29 cellular contexts compared by ENCODE assay signal in genomic region chr3:27081566-27081965, GRCh38.
"Had no signal": no experiment of that assay in that cellular context is flagged by ENCODE, and none has a peak within 500 bp of the region (broad histone marks: within the 10 kb centered on the region; RNA-seq: fewer than 3 reads in every experiment).

No MANE protein-coding gene starts in this region.

- H3K27me3 Mint-ChIP-seq: activated B cell treated with CpG ODN at 0.5 μM for 24 hours; activated CD8-positive, alpha-beta T cell treated with anti-CD3 and anti-CD28 coated beads for 36 hours; activated naive CD8-positive, alpha-beta T cell had no signal

- H3K9me3 ChIP-seq: esophagus muscularis mucosa, gastrocnemius medialis had no signal

- H3K27me3 ChIP-seq: esophagus muscularis mucosa, foreskin keratinocyte, gastrocnemius medialis had no signal

- H3K27ac Mint-ChIP-seq: activated B cell treated with CpG ODN at 0.5 μM for 24 hours; activated CD8-positive, alpha-beta T cell treated with anti-CD3 and anti-CD28 coated beads for 36 hours; activated naive CD8-positive, alpha-beta T cell; activated T-helper 17 cell treated with anti-CD3 and anti-CD28 coated beads, Interleukin-2, amount 50 U/mL, for 72 hours; effector memory CD8-positive, alpha-beta T cell; T-helper 17 cell; T-helper 2 cell treated with Interferon-gamma antibody and Interleukin-4, amounts not matched to agents 5 μg/mL and 100 μg/mL, for 36 hours had no signal

- H3K4me1 ChIP-seq: foreskin keratinocyte, gastrocnemius medialis had no signal

- ATAC-seq: activated CD4-positive, CD25-positive, alpha-beta regulatory T cell treated with anti-CD3 and anti-CD28 coated beads, Interleukin-2, amount 50 U/mL, for 24 hours; activated CD8-positive, alpha-beta T cell treated with anti-CD3 and anti-CD28 coated beads for 36 hours; activated T-cell treated with anti-CD3 and anti-CD28 coated beads, Interleukin-2, amount 50 U/mL, for 4 hours; activated T-helper 17 cell treated with anti-CD3 and anti-CD28 coated beads, Interleukin-2, amount 50 U/mL, for 72 hours; effector memory CD8-positive, alpha-beta T cell; foreskin keratinocyte; gastrocnemius medialis; T-helper 17 cell had no signal

- H3K9me3 Mint-ChIP-seq: activated B cell treated with CpG ODN at 0.5 μM for 24 hours; activated CD8-positive, alpha-beta T cell treated with anti-CD3 and anti-CD28 coated beads for 36 hours; activated T-cell treated with anti-CD3 and anti-CD28 coated beads, Interleukin-2, amount 50 U/mL, for 4 hours; activated T-helper 17 cell treated with anti-CD3 and anti-CD28 coated beads, Interleukin-2, amount 50 U/mL, for 72 hours; T-helper 2 cell treated with Interferon-gamma antibody and Interleukin-4, amounts not matched to agents 5 μg/mL and 100 μg/mL, for 36 hours had no signal

- DNase-seq: activated B cell treated with CpG ODN at 0.5 μM for 24 hours; activated CD4-positive, alpha-beta T cell treated with anti-CD3 and anti-CD28 coated beads for 48 hours; activated CD4-positive, alpha-beta T cell treated with anti-CD3 and anti-CD28 coated beads, Interleukin-2, amount 50 U/mL, for 1 hour; activated CD4-positive, alpha-beta T cell treated with anti-CD3 and anti-CD28 coated beads, Interleukin-2, amount 50 U/mL, for 48 hours; activated CD8-positive, alpha-beta memory T cell treated with anti-CD3 and anti-CD28 coated beads for 24 hours; activated CD8-positive, alpha-beta T cell treated with anti-CD3 and anti-CD28 coated beads for 36 hours; activated effector memory CD4-positive, alpha-beta T cell treated with Interleukin-2 at 50 U/mL for 16 hours; activated gamma-delta T cell treated with Interleukin-2 at 50 U/mL for 16 hours; activated naive CD4-positive, alpha-beta T cell treated with anti-CD3 and anti-CD28 coated beads, Interleukin-2, amount 50 U/mL, for 16 hours; activated naive CD4-positive, alpha-beta T cell treated with Interleukin-2 at 50 U/mL for 16 hours; activated T-cell treated with anti-CD3 and anti-CD28 coated beads, Interleukin-2, amount 50 U/mL, for 4 hours; amniotic stem cell; cortex of kidney; dermis blood vessel endothelial cell; effector CD4-positive, alpha-beta T cell; effector memory CD8-positive, alpha-beta T cell; erythroblast; foreskin keratinocyte; gastrocnemius medialis; glutamatergic neuron; T-helper 1 cell; T-helper 17 cell; T1000; WERI-Rb-1 had no signal

- H3K36me3 ChIP-seq: esophagus muscularis mucosa, gastrocnemius medialis, WERI-Rb-1 had no signal

- H3K4me3 ChIP-seq: esophagus muscularis mucosa, gastrocnemius medialis had no signal

- H3K36me3 Mint-ChIP-seq: activated naive CD8-positive, alpha-beta T cell had no signal

- H3K4me3 Mint-ChIP-seq: activated B cell treated with CpG ODN at 0.5 μM for 24 hours; activated CD8-positive, alpha-beta T cell treated with anti-CD3 and anti-CD28 coated beads for 36 hours; activated naive CD8-positive, alpha-beta T cell; activated T-cell treated with anti-CD3 and anti-CD28 coated beads, Interleukin-2, amount 50 U/mL, for 4 hours; activated T-helper 17 cell treated with anti-CD3 and anti-CD28 coated beads, Interleukin-2, amount 50 U/mL, for 72 hours; effector memory CD8-positive, alpha-beta T cell; T-helper 17 cell; T-helper 2 cell treated with Interferon-gamma antibody and Interleukin-4, amounts not matched to agents 5 μg/mL and 100 μg/mL, for 36 hours had no signal

- H3K4me1 Mint-ChIP-seq: activated B cell treated with CpG ODN at 0.5 μM for 24 hours; activated T-helper 17 cell treated with anti-CD3 and anti-CD28 coated beads, Interleukin-2, amount 50 U/mL, for 72 hours; T-helper 17 cell had no signal

- H3K27ac ChIP-seq: esophagus muscularis mucosa, foreskin keratinocyte, gastrocnemius medialis, WERI-Rb-1 had no signal
